ENCODE assay signal across 8 cellular contexts in genomic region chr3:187027531-187027936, GRCh38.
DNase-seq lines count a peak whose midpoint lies in the region; ATAC-seq lines count a peak whose summit lies in the region.
"Had no signal": no experiment of that assay in that cellular context is flagged by ENCODE, and none has a peak within 500 bp of the region (broad histone marks: within the 10 kb centered on the region; RNA-seq: fewer than 3 reads in every experiment).

No MANE protein-coding gene starts in this region.

- intact Hi-C loops in activated CD4-positive, alpha-beta T cell treated with anti-CD3 and anti-CD28 coated beads for 36 hours (cut with DNase I, micrococcal nuclease): loop anchor here (2.0 to 5.0 kb wide), 7 partner anchors 35 to 455 kb away; partner anchors contain the start of genes RPL39L (in 2 of the 2), DNAJB11 (in 1 of the 2), EIF4A2 (in 1 of the 2) and ST6GAL1 (in 1 of the 2)
- intact Hi-C loops in right cardiac atrium (cut with DNase I): no loop called here

- ATAC-seq in GM21576 (IDR thresholded peaks at IDR 0.05; ENCODE audit: unreplicated experiment): peak; percentile 33
- ATAC-seq in activated CD4-positive, alpha-beta T cell treated with anti-CD3 and anti-CD28 coated beads for 36 hours: peak; percentile 39
- ATAC-seq in central memory CD8-positive, alpha-beta T cell (replicated peaks; ENCODE audit: extremely low read depth, poor library complexity, severe bottlenecking): peak; percentile 84
- peak; percentile 21 for ATAC-seq in stimulated activated naive CD8-positive, alpha-beta T cell treated with anti-CD3 and anti-CD28 coated beads, Interleukin-15, Interleukin-2, amounts not matched to agents 100 U/mL and 50 U/mL, for 24 hours
- ATAC-seq in right cardiac atrium: no peak
- ATAC-seq in HG02973 (IDR thresholded peaks at IDR 0.05; ENCODE audit: unreplicated experiment): no peak
- ATAC-seq: left lobe of liver had no signal

- H3K4me1 Mint-ChIP-seq in activated CD4-positive, alpha-beta T cell treated with anti-CD3 and anti-CD28 coated beads for 36 hours: peaks cover 59% of the 10 kb centered on the region
- peaks cover 65% of the 10 kb centered on the region for H3K4me1 Mint-ChIP-seq in central memory CD8-positive, alpha-beta T cell

- peak overlapping the region; percentile 96 for H3K27ac Mint-ChIP-seq in activated CD4-positive, alpha-beta T cell treated with anti-CD3 and anti-CD28 coated beads for 36 hours
- H3K27ac Mint-ChIP-seq in central memory CD8-positive, alpha-beta T cell (ENCODE audit: low read depth): peak overlapping the region; percentile 88

- no peak overlapping the region for H3K27ac ChIP-seq in right cardiac atrium (ENCODE audit: low read length)

- peak; percentile 72 for DNase-seq in activated CD4-positive, alpha-beta T cell treated with anti-CD3 and anti-CD28 coated beads for 36 hours
- peak; percentile 40 to 54 for DNase-seq in central memory CD8-positive, alpha-beta T cell (ENCODE audit: low spot score in 2 of 2)
- no peak for DNase-seq in stimulated activated naive CD8-positive, alpha-beta T cell treated with anti-CD3 and anti-CD28 coated beads, Interleukin-15, Interleukin-2, amounts not matched to agents 100 U/mL and 50 U/mL, for 24 hours
- DNase-seq in right cardiac atrium (no peak), OCI-M2 (lab: John Stamatoyannopoulos, UW; ENCODE audit: unreplicated experiment) (no peak)

- POLR2A ChIA-PET in activated CD4-positive, alpha-beta T cell treated with anti-CD3 and anti-CD28 coated beads for 36 hours (lab: Charles Lee): interaction anchor here (0.8 to 1.5 kb wide), 4 partner anchors 11 to 112 kb away, joined by 3 to 4 read pairs (median 4); partner anchors contain the start of gene RPL39L

- H3K36me3 Mint-ChIP-seq in activated CD4-positive, alpha-beta T cell treated with anti-CD3 and anti-CD28 coated beads for 36 hours (ENCODE audit: low read depth): peaks cover 50% of the 10 kb centered on the region
- H3K36me3 Mint-ChIP-seq in central memory CD8-positive, alpha-beta T cell (ENCODE audit: insufficient read depth): peaks cover 22% of the 10 kb centered on the region

- H3K4me3 Mint-ChIP-seq in activated CD4-positive, alpha-beta T cell treated with anti-CD3 and anti-CD28 coated beads for 36 hours: peak overlapping the region; percentile 85
- peak overlapping the region; percentile 68 for H3K4me3 Mint-ChIP-seq in central memory CD8-positive, alpha-beta T cell

- H3K4me3 ChIP-seq in right cardiac atrium (ENCODE audit: low read length): no peak overlapping the region

- H3K4me1 ChIP-seq in right cardiac atrium (ENCODE audit: control insufficient read depth, insufficient read depth, low read length): peaks cover 9% of the 10 kb centered on the region

- H3K9me3 ChIP-seq in right cardiac atrium (ENCODE audit: control insufficient read depth, low read length): no peaks in the 10 kb centered on the region

- CTCF ChIA-PET in activated CD4-positive, alpha-beta T cell treated with anti-CD3 and anti-CD28 coated beads for 36 hours (lab: Charles Lee): interaction anchor here (0.5 to 3.7 kb wide), 15 partner anchors 8 to 1680 kb away, joined by 3 to 14 read pairs (median 4); partner anchors contain the start of gene RPL39L

- peaks cover 14% of the 10 kb centered on the region for H3K9me3 Mint-ChIP-seq in activated CD4-positive, alpha-beta T cell treated with anti-CD3 and anti-CD28 coated beads for 36 hours (ENCODE audit: low read depth)
- H3K9me3 Mint-ChIP-seq in central memory CD8-positive, alpha-beta T cell: no peaks in the 10 kb centered on the region

- WGBS in right cardiac atrium: 76% methylated on average over 7 of the region's 7 CpGs

- H3K27me3 Mint-ChIP-seq in activated CD4-positive, alpha-beta T cell treated with anti-CD3 and anti-CD28 coated beads for 36 hours: no peaks in the 10 kb centered on the region
- no peaks in the 10 kb centered on the region for H3K27me3 Mint-ChIP-seq in central memory CD8-positive, alpha-beta T cell

- H3K27me3 ChIP-seq in right cardiac atrium (ENCODE audit: control insufficient read depth, insufficient read depth): no peaks in the 10 kb centered on the region

Comparison
In these comparisons a context has a peak if more than half of its experiments do, and no peak if none do; other contexts are left out.
1. ATAC-seq: peak in GM21576 (single experiment), activated CD4-positive, alpha-beta T cell treated with anti-CD3 and anti-CD28 coated beads for 36 hours (single experiment), central memory CD8-positive, alpha-beta T cell (single experiment) and stimulated activated naive CD8-positive, alpha-beta T cell treated with anti-CD3 and anti-CD28 coated beads, Interleukin-15, Interleukin-2, amounts not matched to agents 100 U/mL and 50 U/mL, for 24 hours (single experiment); none in right cardiac atrium (0 of 2) and HG02973 (single experiment).
2. DNase-seq: peak in activated CD4-positive, alpha-beta T cell treated with anti-CD3 and anti-CD28 coated beads for 36 hours (single experiment) and central memory CD8-positive, alpha-beta T cell (2 of 2); none in stimulated activated naive CD8-positive, alpha-beta T cell treated with anti-CD3 and anti-CD28 coated beads, Interleukin-15, Interleukin-2, amounts not matched to agents 100 U/mL and 50 U/mL, for 24 hours (single experiment), right cardiac atrium (0 of 3) and OCI-M2 (single experiment).
3. intact Hi-C loops: an anchor here in activated CD4-positive, alpha-beta T cell treated with anti-CD3 and anti-CD28 coated beads for 36 hours (2.0 to 5.0 kb wide); none called in right cardiac atrium.